23 cellular contexts compared by ENCODE assay signal in genomic region chr15:47477253-47477652, GRCh38.
DNase-seq lines count a peak whose midpoint lies in the region; ATAC-seq and TF ChIP-seq lines count a peak whose summit lies in the region.
"Had no signal": no experiment of that assay in that cellular context is flagged by ENCODE, and none has a peak within 500 bp of the region (broad histone marks: within the 10 kb centered on the region; RNA-seq: fewer than 3 reads in every experiment).

No MANE protein-coding gene starts in this region.

- no peak overlapping the region for H2AK5ac ChIP-seq in IMR-90 (ENCODE audit: low read depth, low read length)

- no peak overlapping the region for H2AK9ac ChIP-seq in IMR-90 (replicated peaks; ENCODE audit: low read depth, low read length, poor library complexity)

- H3K4me3 ChIP-seq in IMR-90 (ENCODE audit: insufficient read depth, low read depth, low read length), result no peak overlapping the region
- no peak overlapping the region for H3K4me3 ChIP-seq in fibroblast of pulmonary artery (replicated peaks; ENCODE audit: low read depth, low read length)
- H3K4me3 ChIP-seq: sigmoid colon, tibial nerve had no signal

- no peak for TF ChIP-seq RAD21 in IMR-90 (IDR thresholded peaks at IDR 0.05; ENCODE audit: low read length)

- no peak overlapping the region for H2BK5ac ChIP-seq in IMR-90 (ENCODE audit: low read depth, low read length, poor library complexity, severe bottlenecking)

- H3K9ac ChIP-seq in IMR-90 (ENCODE audit: low read depth, low read length), result no peak overlapping the region
- H3K9ac ChIP-seq: parathyroid adenoma had no signal

- H3K4ac ChIP-seq in IMR-90 (ENCODE audit: low read depth, low read length), result no peak overlapping the region

- TF ChIP-seq CTCF in IMR-90 (conservative IDR thresholded peaks at IDR 0.05; ENCODE audit: low read depth, low read length), result no peak
- no peak for TF ChIP-seq CTCF in fibroblast of pulmonary artery (IDR thresholded peaks at IDR 0.05; ENCODE audit: low read length, missing control alignments)

- H3K23ac ChIP-seq in IMR-90 (ENCODE audit: low read depth, low read length), result no peak overlapping the region

- no peak overlapping the region for H3K4me2 ChIP-seq in IMR-90 (ENCODE audit: low read depth, low read length)

- no peaks in the 10 kb centered on the region for H3K4me1 Mint-ChIP-seq in T-helper 2 cell treated with Interferon-gamma antibody and Interleukin-4, amounts not matched to agents 5 μg/mL and 100 μg/mL, for 36 hours (ENCODE audit: low read depth)
- H3K4me1 Mint-ChIP-seq: B cell; CD8-positive, alpha-beta memory T cell; stimulated activated naive CD8-positive, alpha-beta T cell treated with anti-CD3 and anti-CD28 coated beads, Interleukin-15, amount 100 ng/mL, for 72 hours had no signal

- no peaks in the 10 kb centered on the region for H3K27me3 Mint-ChIP-seq in T-helper 2 cell treated with Interferon-gamma antibody and Interleukin-4, amounts not matched to agents 5 μg/mL and 100 μg/mL, for 36 hours (ENCODE audit: low read depth)
- H3K27me3 Mint-ChIP-seq: B cell; stimulated activated naive CD8-positive, alpha-beta T cell treated with anti-CD3 and anti-CD28 coated beads, Interleukin-15, amount 100 ng/mL, for 72 hours had no signal

- no peak overlapping the region for H3K27ac Mint-ChIP-seq in T-helper 2 cell treated with Interferon-gamma antibody and Interleukin-4, amounts not matched to agents 5 μg/mL and 100 μg/mL, for 36 hours
- H3K27ac Mint-ChIP-seq: B cell; CD8-positive, alpha-beta memory T cell; stimulated activated naive CD8-positive, alpha-beta T cell treated with anti-CD3 and anti-CD28 coated beads, Interleukin-15, amount 100 ng/mL, for 72 hours had no signal

- H4K5ac ChIP-seq in IMR-90 (ENCODE audit: low read depth, low read length), result no peak overlapping the region

- BruUV-seq in IMR-90 (replicated peaks; lab: Mats Ljungman, UMichigan), result no TSS peak

- no peak overlapping the region for H3K56ac ChIP-seq in IMR-90 (ENCODE audit: extremely low read depth, insufficient read depth, low read length)

- CTCF ChIA-PET in IMR-90 (lab: Yijun Ruan, JAX), result no interaction called here

- dilution Hi-C loops in IMR-90 (cut with HindIII; ENCODE audit: low sequenced_read_pairs, unreplicated experiment), result no loop called here

- POLR2A ChIA-PET in IMR-90 (lab: Charles Lee; ENCODE audit: unreplicated experiment), result no interaction called here

- in situ Hi-C loops in IMR-90 (cut with MboI; ENCODE audit: low sequenced_read_pairs) (no loop called here), KBM-7 (cut with MboI; ENCODE audit: low pct_unique_long_range_greater_than_20kb, low sequenced_read_pairs) (no loop called here)

- no peaks in the 10 kb centered on the region for H3K36me3 Mint-ChIP-seq in T-helper 2 cell treated with Interferon-gamma antibody and Interleukin-4, amounts not matched to agents 5 μg/mL and 100 μg/mL, for 36 hours (ENCODE audit: low read depth)
- H3K36me3 Mint-ChIP-seq: CD8-positive, alpha-beta memory T cell had no signal

- TF ChIP-seq POLR2A in IMR-90 (IDR thresholded peaks at IDR 0.05; ENCODE audit: low read depth, low read length), result no peak

- H3K27ac ChIP-seq in IMR-90 (ENCODE audit: insufficient read depth, low read length), result no peak overlapping the region
- H3K27ac ChIP-seq: parathyroid adenoma, RWPE1, sigmoid colon, VCaP had no signal

- WGBS in IMR-90 (ENCODE audit: extremely low coverage in 2 of 2, insufficient read length in 1 of 2), 2 experiments, result no CpG with 5 or more reads among the region's 1 CpG

- no peak overlapping the region for H3K18ac ChIP-seq in IMR-90 (ENCODE audit: low read depth, low read length)

- no peak overlapping the region for H2BK20ac ChIP-seq in IMR-90 (ENCODE audit: low read depth, low read length)

- no peak overlapping the region for H2AFZ ChIP-seq in IMR-90 (replicated peaks; ENCODE audit: low read length, poor library complexity)
- H2AFZ ChIP-seq: parathyroid adenoma had no signal

- H3K14ac ChIP-seq in IMR-90 (replicated peaks; ENCODE audit: low read depth, low read length), result no peak overlapping the region

- H3K4me3 Mint-ChIP-seq in T-helper 2 cell treated with Interferon-gamma antibody and Interleukin-4, amounts not matched to agents 5 μg/mL and 100 μg/mL, for 36 hours, result no peak overlapping the region
- H3K4me3 Mint-ChIP-seq: activated T-cell treated with anti-CD3 and anti-CD28 coated beads, Interleukin-2, amount 50 U/mL, for 4 hours; B cell; CD8-positive, alpha-beta memory T cell; stimulated activated naive CD8-positive, alpha-beta T cell treated with anti-CD3 and anti-CD28 coated beads, Interleukin-15, amount 100 ng/mL, for 72 hours had no signal

- H3K79me1 ChIP-seq in IMR-90 (ENCODE audit: low read depth in 1 of 2, low read length in 2 of 2), result no peaks in the 10 kb centered on the region

- no peaks in the 10 kb centered on the region for H3K9me1 ChIP-seq in IMR-90 (ENCODE audit: insufficient read depth, low read length)

- H2BK120ac ChIP-seq in IMR-90 (ENCODE audit: low read depth, low read length), result no peak overlapping the region

- H4K8ac ChIP-seq in IMR-90 (ENCODE audit: low read depth in 2 of 2, low read length in 2 of 2), result no peak overlapping the region

- H4K91ac ChIP-seq in IMR-90 (ENCODE audit: insufficient read depth, low read depth, low read length), result no peak overlapping the region

- no peak overlapping the region for H2BK15ac ChIP-seq in IMR-90 (ENCODE audit: low read depth, low read length)

- H3K27me3 ChIP-seq in IMR-90 (ENCODE audit: control insufficient read depth, insufficient read depth, low read length), result no peaks in the 10 kb centered on the region
- H3K27me3 ChIP-seq: sigmoid colon, tibial nerve had no signal

- H3K9me3 Mint-ChIP-seq in T-helper 2 cell treated with Interferon-gamma antibody and Interleukin-4, amounts not matched to agents 5 μg/mL and 100 μg/mL, for 36 hours, result no peaks in the 10 kb centered on the region

- no peaks in the 10 kb centered on the region for H3K9me3 ChIP-seq in IMR-90 (ENCODE audit: control insufficient read depth, insufficient read depth, low read length)
- H3K9me3 ChIP-seq: sigmoid colon had no signal

- DNase-seq in NCI-H2029 treated with DMSO at 0.1 percent for 48 hours (lab: John Stamatoyannopoulos, UW) (peak; percentile 58), NCI-H2029 (lab: John Stamatoyannopoulos, UW) (no peak), IMR-90 (no peak), NCI-H524 (lab: John Stamatoyannopoulos, UW) (peak; percentile 53 to 68), fibroblast of pulmonary artery (ENCODE audit: low read depth) (peak; percentile 43), KBM-7 (no peak), HuH-7.5 (ENCODE audit: low spot score) (no peak)
- no peak for DNase-seq in T-helper 2 cell treated with Interferon-gamma antibody and Interleukin-4, amounts not matched to agents 5 μg/mL and 100 μg/mL, for 36 hours (ENCODE audit: low spot score)
- DNase-seq: activated CD4-positive, alpha-beta T cell treated with anti-CD3 and anti-CD28 coated beads for 48 hours; activated T-cell treated with anti-CD3 and anti-CD28 coated beads, Interleukin-2, amount 50 U/mL, for 4 hours; CD8-positive, alpha-beta memory T cell; H7; head of caudate nucleus; Kasumi-1; kidney glomerular epithelial cell; NCI-H1048; sigmoid colon; stimulated activated naive CD8-positive, alpha-beta T cell treated with anti-CD3 and anti-CD28 coated beads, Interleukin-15, amount 100 ng/mL, for 72 hours had no signal

- H3K36me3 ChIP-seq in IMR-90 (ENCODE audit: control insufficient read depth, insufficient read depth, low read length), result no peaks in the 10 kb centered on the region
- H3K36me3 ChIP-seq: sigmoid colon, tibial nerve had no signal

- ATAC-seq in IMR-90 (ENCODE audit: low read depth), result no peak
- ATAC-seq: activated T-cell treated with anti-CD3 and anti-CD28 coated beads, Interleukin-2, amount 50 U/mL, for 4 hours; stimulated activated naive CD8-positive, alpha-beta T cell treated with anti-CD3 and anti-CD28 coated beads, Interleukin-15, amount 100 ng/mL, for 72 hours had no signal

- H4K20me1 ChIP-seq in IMR-90 (ENCODE audit: insufficient read depth, low read length), result no peaks in the 10 kb centered on the region

- H3K4me1 ChIP-seq in IMR-90 (ENCODE audit: control insufficient read depth, insufficient read depth, low read length), result no peaks in the 10 kb centered on the region
- H3K4me1 ChIP-seq: parathyroid adenoma had no signal

- intact Hi-C loops in IMR-90 (cut with micrococcal nuclease), result no loop called here

TF ChIP-seq in IMR-90, 13 proteins besides CTCF, POLR2A, EP300 and RAD21:
- TF ChIP-seq CEBPB (IDR thresholded peaks at IDR 0.05; ENCODE audit: low read depth, low read length), result peak; percentile 24; the same call in 1 of the 2 replicates
- no peak for TF ChIP-seq SMC3 (IDR thresholded peaks at IDR 0.05; ENCODE audit: low read depth, low read length)

Comparison
In these comparisons a context has a peak if more than half of its experiments do, and no peak if none do; other contexts are left out.
1. DNase-seq: peak in NCI-H2029 treated with DMSO at 0.1 percent for 48 hours (single experiment), NCI-H524 (2 of 2) and fibroblast of pulmonary artery (single experiment); none in NCI-H2029 (single experiment), IMR-90 (single experiment), KBM-7 (single experiment), HuH-7.5 (single experiment) and T-helper 2 cell treated with Interferon-gamma antibody and Interleukin-4, amounts not matched to agents 5 μg/mL and 100 μg/mL, for 36 hours (single experiment).